Comparison of ENCODE assay signal across 1 cellular context in genomic region chr5:150904479-150905311, GRCh38.
A peak's percentile ranks its signal among the peaks of the same experiment; 100 is the strongest.
TF ChIP-seq lines count a peak whose summit lies in the region.

Gene ZNF300 (minus strand): TSS chr5:150904980. CDS start chr5:150903155, 1,825 bp downstream.

TF ChIP-seq in WTC11, 78 proteins besides CTCF, POLR2A, EP300 and RAD21 (continued from another document):
- no peak for TF ChIP-seq E2F1 (CRISPR knock-in tag; IDR thresholded peaks at IDR 0.05)
- TF ChIP-seq ATF1 (CRISPR knock-in tag; IDR thresholded peaks at IDR 0.05), result no peak
- TF ChIP-seq E2F5 (CRISPR knock-in tag; IDR thresholded peaks at IDR 0.05), result no peak
- TF ChIP-seq ATF2 (CRISPR knock-in tag; IDR thresholded peaks at IDR 0.05; ENCODE audit: borderline replicate concordance, low read depth), result no peak
- TF ChIP-seq CREM (CRISPR knock-in tag; IDR thresholded peaks at IDR 0.05), result no peak
- TF ChIP-seq ZSCAN18 (CRISPR knock-in tag; IDR thresholded peaks at IDR 0.05), result no peak
- TF ChIP-seq FOXJ3 (CRISPR knock-in tag; IDR thresholded peaks at IDR 0.05; ENCODE audit: borderline replicate concordance), result no peak
- no peak for TF ChIP-seq ZBTB43 (CRISPR knock-in tag; IDR thresholded peaks at IDR 0.05)
- TF ChIP-seq TEAD4 (CRISPR knock-in tag; IDR thresholded peaks at IDR 0.05), result no peak
- no peak for TF ChIP-seq NFE2L1 (CRISPR knock-in tag; IDR thresholded peaks at IDR 0.05)
- TF ChIP-seq ZNF396 (CRISPR knock-in tag; IDR thresholded peaks at IDR 0.05; ENCODE audit: borderline replicate concordance), result no peak
- TF ChIP-seq MAX (CRISPR knock-in tag; IDR thresholded peaks at IDR 0.05), result peak; percentile 76
- TF ChIP-seq PREB (CRISPR knock-in tag; IDR thresholded peaks at IDR 0.05; ENCODE audit: borderline replicate concordance), result no peak
- TF ChIP-seq ZNF232 (CRISPR knock-in tag; IDR thresholded peaks at IDR 0.05), result no peak
- 0 out of 2 replicates have a peak, but pooled peaks have one; percentile 42 for TF ChIP-seq FOXP4 (CRISPR knock-in tag; IDR thresholded peaks at IDR 0.05)
- peak; percentile 69; the same call in 1 of the 2 replicates for TF ChIP-seq ARID4B (CRISPR knock-in tag; IDR thresholded peaks at IDR 0.05; ENCODE audit: borderline replicate concordance)
- TF ChIP-seq TCF7 (CRISPR knock-in tag; IDR thresholded peaks at IDR 0.05; ENCODE audit: low read depth), result no peak
- no peak for TF ChIP-seq ZNF281 (CRISPR knock-in tag; IDR thresholded peaks at IDR 0.05)
- no peak for TF ChIP-seq KAT7 (CRISPR knock-in tag; IDR thresholded peaks at IDR 0.05; ENCODE audit: borderline replicate concordance)
- no peak for TF ChIP-seq ZNF532 (CRISPR knock-in tag; IDR thresholded peaks at IDR 0.05; ENCODE audit: borderline replicate concordance)
TF ChIP-seq in WTC11: peak in this region for 8.
